ENCODE assay signal across 8 cellular contexts in the genomic region with DNA sequence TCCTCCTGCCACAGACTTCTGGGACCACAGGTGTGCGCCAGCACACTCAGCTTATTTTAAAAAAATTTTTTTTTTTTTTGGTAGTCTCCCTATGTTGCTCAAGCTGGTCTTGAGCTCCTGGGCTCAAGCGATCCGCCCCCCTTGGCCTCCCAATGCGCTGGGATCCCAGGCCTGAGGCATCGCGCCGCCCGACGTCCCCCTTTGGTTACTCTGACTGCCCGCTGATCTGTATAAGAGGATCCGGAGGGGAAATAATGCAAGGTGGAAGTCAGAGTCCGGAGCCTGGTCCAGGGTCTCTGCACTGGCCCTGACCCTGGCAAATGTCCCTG. TPM values are rescaled to one million over a fixed set of nuclear protein-coding genes. Genes with fewer than 3 reads are reported as not detected.
DNase-seq lines count a peak whose midpoint lies in the region; ATAC-seq and TF ChIP-seq lines count a peak whose summit lies in the region.

No MANE protein-coding gene starts in this region.

- peak in 1 of 2 donors; percentile 1 for ATAC-seq in activated T-cell treated with anti-CD3 and anti-CD28 coated beads, Interleukin-2, amount 50 U/mL, for 4 hours
- no peak for ATAC-seq in HG02970 (IDR thresholded peaks at IDR 0.05; ENCODE audit: low FRiP score, unreplicated experiment)

- intact Hi-C loops in thyroid gland (cut with DNase I): no loop called here

- H3K4me3 ChIP-seq in kidney epithelial cell (ENCODE audit: low read depth, low read length) (peak overlapping the region; percentile 83), thyroid gland (replicated peaks in 1 of 3) (peak overlapping the region; percentile 77 to 98 (median 94))

- peaks cover 16% of the 10 kb centered on the region for H3K36me3 Mint-ChIP-seq in activated T-cell treated with anti-CD3 and anti-CD28 coated beads, Interleukin-2, amount 50 U/mL, for 4 hours (ENCODE audit: insufficient read depth)
- H3K36me3 Mint-ChIP-seq in activated naive CD8-positive, alpha-beta T cell treated with anti-CD3 and anti-CD28 coated beads for 36 hours: peaks cover 16% of the 10 kb centered on the region

- H3K27me3 Mint-ChIP-seq in activated T-cell treated with anti-CD3 and anti-CD28 coated beads, Interleukin-2, amount 50 U/mL, for 4 hours (ENCODE audit: low read depth): no peaks in the 10 kb centered on the region
- H3K27me3 Mint-ChIP-seq in activated naive CD8-positive, alpha-beta T cell treated with anti-CD3 and anti-CD28 coated beads for 36 hours: no peaks in the 10 kb centered on the region

- H3K9me3 ChIP-seq in thyroid gland: no peaks in the 10 kb centered on the region

- H3K27me3 ChIP-seq in kidney epithelial cell (ENCODE audit: control insufficient read depth, insufficient read depth, low read length) (no peaks in the 10 kb centered on the region), thyroid gland (no peaks in the 10 kb centered on the region)

- peak overlapping the region; percentile 84 for H3K4me3 Mint-ChIP-seq in activated T-cell treated with anti-CD3 and anti-CD28 coated beads, Interleukin-2, amount 50 U/mL, for 4 hours
- H3K4me3 Mint-ChIP-seq in activated naive CD8-positive, alpha-beta T cell treated with anti-CD3 and anti-CD28 coated beads for 36 hours: peak overlapping the region; percentile 90

- peaks cover 3% of the 10 kb centered on the region for H3K9me3 Mint-ChIP-seq in activated T-cell treated with anti-CD3 and anti-CD28 coated beads, Interleukin-2, amount 50 U/mL, for 4 hours
- peaks cover 3% of the 10 kb centered on the region for H3K9me3 Mint-ChIP-seq in activated naive CD8-positive, alpha-beta T cell treated with anti-CD3 and anti-CD28 coated beads for 36 hours

- H3K36me3 ChIP-seq in kidney epithelial cell (ENCODE audit: control insufficient read depth, insufficient read depth, low read length) (peaks cover 2% of the 10 kb centered on the region), thyroid gland (peaks cover 8% of the 10 kb centered on the region in 2 donors)

- peak overlapping the region; percentile 93 for H3K27ac Mint-ChIP-seq in activated naive CD8-positive, alpha-beta T cell treated with anti-CD3 and anti-CD28 coated beads for 36 hours

- H3K4me1 Mint-ChIP-seq in activated T-cell treated with anti-CD3 and anti-CD28 coated beads, Interleukin-2, amount 50 U/mL, for 4 hours (ENCODE audit: low read depth): peaks cover 30% of the 10 kb centered on the region
- peaks cover 26% of the 10 kb centered on the region for H3K4me1 Mint-ChIP-seq in activated naive CD8-positive, alpha-beta T cell treated with anti-CD3 and anti-CD28 coated beads for 36 hours

- TF ChIP-seq CTCF in kidney epithelial cell (IDR thresholded peaks at IDR 0.05; ENCODE audit: insufficient read depth, low read length, poor library complexity, severe bottlenecking) (no peak), thyroid gland (IDR thresholded peaks at IDR 0.05) (no peak)

- H3K4me1 ChIP-seq in thyroid gland: peaks cover 11 to 14% of the 10 kb centered on the region in 2 donors

- TF ChIP-seq POLR2A in thyroid gland (IDR thresholded peaks at IDR 0.05): no peak

- DNase-seq in activated T-cell treated with anti-CD3 and anti-CD28 coated beads, Interleukin-2, amount 50 U/mL, for 4 hours: no peak
- DNase-seq in activated T-cell treated with anti-CD3 and anti-CD28 coated beads for 4 hours: no peak
- DNase-seq in activated naive CD8-positive, alpha-beta T cell treated with anti-CD3 and anti-CD28 coated beads for 36 hours: no peak
- no peak for DNase-seq in kidney epithelial cell (ENCODE audit: low read depth)
- no peak for DNase-seq in thyroid gland
- DNase-seq in stimulated activated CD4-positive, alpha-beta T cell treated with anti-CD3 and anti-CD28 coated beads, Interleukin-4, amount 100 ng/mL, for 24 hours: no peak
- DNase-seq in medulla oblongata (ENCODE audit: extremely low spot score): no peak

- peak overlapping the region; percentile 84 to 85 (median 84) for H3K27ac ChIP-seq in thyroid gland

- 14 to 15% methylated on average over 11 to 12 of the region's 12 CpGs for WGBS in thyroid gland, 2 donors

RNA-seq across cellular contexts. Expression of a gene that starts 0.5 kb away (rescaled TPM):
- 10 to 100 TPM in 2 of 3 donors, 1 to 10 TPM in 1; 9.6 to 12.3 (median 12.0) TPM for total RNA-seq in activated T-cell treated with anti-CD3 and anti-CD28 coated beads, Interleukin-2, amount 50 U/mL, for 4 hours
- total RNA-seq in activated naive CD8-positive, alpha-beta T cell treated with anti-CD3 and anti-CD28 coated beads for 36 hours: 1 to 10 TPM; 9.7 TPM
- total RNA-seq in kidney epithelial cell: 18.7 and 19.2 TPM in 2 replicates
- 10 to 100 TPM; 16.3 to 27.5 (median 21.0) TPM for total RNA-seq in thyroid gland

RNA-seq across cellular contexts. Expression of a gene that starts 9.1 kb away (rescaled TPM):
- total RNA-seq in activated T-cell treated with anti-CD3 and anti-CD28 coated beads, Interleukin-2, amount 50 U/mL, for 4 hours: 1 to 10 TPM in 1 of 3 donors, under 1 TPM in 1, not detected in 1; 0.82 to 1.2 TPM
- total RNA-seq in activated naive CD8-positive, alpha-beta T cell treated with anti-CD3 and anti-CD28 coated beads for 36 hours: 1 to 10 TPM; 1.2 to 1.3 TPM
- total RNA-seq in kidney epithelial cell: 1.0 and 4.4 TPM in 2 replicates
- 1 to 10 TPM in 1 of 4 donors, under 1 TPM in 2, not detected in 1; 0.89 to 2.1 (median 0.98) TPM for total RNA-seq in thyroid gland

RNA-seq across cellular contexts. Expression of a gene that starts 40.3 kb away (rescaled TPM):
- total RNA-seq in activated T-cell treated with anti-CD3 and anti-CD28 coated beads, Interleukin-2, amount 50 U/mL, for 4 hours: 10 to 100 TPM; 30.1 to 52.2 (median 49.2) TPM
- 10 to 100 TPM; 40.5 to 44.3 TPM for total RNA-seq in activated naive CD8-positive, alpha-beta T cell treated with anti-CD3 and anti-CD28 coated beads for 36 hours
- 122 and 134 TPM in 2 replicates for total RNA-seq in kidney epithelial cell
- 100 to 1,000 TPM in 1 of 4 donors, 10 to 100 TPM in 3; 88.0 to 139 (median 92.3) TPM for total RNA-seq in thyroid gland

RNA-seq across cellular contexts. Expression of a gene that starts 48.6 kb away (rescaled TPM):
- 10 to 100 TPM; 20.2 to 26.9 (median 22.1) TPM for total RNA-seq in activated T-cell treated with anti-CD3 and anti-CD28 coated beads, Interleukin-2, amount 50 U/mL, for 4 hours
- 10 to 100 TPM; 20.0 to 21.7 TPM for total RNA-seq in activated naive CD8-positive, alpha-beta T cell treated with anti-CD3 and anti-CD28 coated beads for 36 hours
- total RNA-seq in kidney epithelial cell (44.3 and 59.1 TPM in 2 replicates), thyroid gland (10 to 100 TPM; 28.2 to 90.3 (median 44.4) TPM)
